Comparison of ENCODE assay signal across 22 cellular contexts in the genomic region with DNA sequence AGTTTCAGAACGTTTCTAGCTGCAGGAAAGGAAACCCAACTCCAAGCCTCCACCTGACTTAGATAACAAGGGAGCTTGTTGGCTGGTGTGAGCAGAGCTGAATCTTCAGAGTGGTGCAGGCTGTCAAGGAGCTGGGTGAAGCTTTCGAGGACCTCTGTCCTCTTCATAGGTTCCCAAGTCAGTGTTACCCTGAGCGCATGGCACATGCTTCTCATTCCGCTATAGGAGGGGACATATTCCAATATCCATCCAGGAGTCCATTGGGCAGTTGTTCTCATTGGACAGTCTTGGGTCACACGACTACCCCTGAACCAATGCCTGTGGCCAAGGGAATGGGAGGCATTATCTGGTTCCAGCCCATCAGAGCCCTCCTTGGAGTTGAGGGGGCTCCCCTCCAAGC.
"Had no signal": no experiment of that assay in that cellular context is flagged by ENCODE, and none has a peak within 500 bp of the region (broad histone marks: within the 10 kb centered on the region; RNA-seq: fewer than 3 reads in every experiment).

No MANE protein-coding gene starts in this region.

- H3K36me3 Mint-ChIP-seq: activated CD8-positive, alpha-beta memory T cell treated with anti-CD3 and anti-CD28 coated beads, Interleukin-2, amount 10 ng/mL, durations not matched to agents 7 days and 5 days had no signal

- H3K27ac Mint-ChIP-seq: activated CD4-positive, alpha-beta T cell treated with anti-CD3 and anti-CD28 coated beads, Interleukin-2, amount 10 ng/mL, durations not matched to agents 7 days and 5 days; activated CD8-positive, alpha-beta memory T cell treated with anti-CD3 and anti-CD28 coated beads, Interleukin-2, amount 10 ng/mL, durations not matched to agents 7 days and 5 days; activated CD8-positive, alpha-beta T cell treated with anti-CD3 and anti-CD28 coated beads for 36 hours; activated naive CD8-positive, alpha-beta T cell treated with anti-CD3 and anti-CD28 coated beads, Interleukin-2, amount 50 U/mL, for 24 hours; activated T-helper 1 cell treated with anti-CD3 and anti-CD28 coated beads, Interleukin-12 subunit alpha, Interleukin-12 subunit beta, Interleukin-2, Interleukin-4 antibody, amounts not matched to agents 30 ng/mL and 10 ng/mL and 1 ng/mL, durations not matched to agents 14 hours and 24 hours and 36 hours; dendritic cell treated with granulocyte-macrophage colony-stimulating factor and Interleukin-4, amounts not matched to agents 40 ng/mL and 50 ng/mL, for 4 days; nephron progenitor cell had no signal

- H3K27me3 ChIP-seq: body of pancreas, heart right ventricle had no signal

- H3K4me3 Mint-ChIP-seq: activated CD4-positive, alpha-beta T cell treated with anti-CD3 and anti-CD28 coated beads, Interleukin-2, amount 10 ng/mL, durations not matched to agents 7 days and 5 days; activated CD8-positive, alpha-beta memory T cell treated with anti-CD3 and anti-CD28 coated beads, Interleukin-2, amount 10 ng/mL, durations not matched to agents 7 days and 5 days; activated CD8-positive, alpha-beta T cell treated with anti-CD3 and anti-CD28 coated beads for 36 hours; activated naive CD8-positive, alpha-beta T cell treated with anti-CD3 and anti-CD28 coated beads, Interleukin-2, amount 50 U/mL, for 24 hours; activated T-helper 1 cell treated with anti-CD3 and anti-CD28 coated beads, Interleukin-12 subunit alpha, Interleukin-12 subunit beta, Interleukin-2, Interleukin-4 antibody, amounts not matched to agents 30 ng/mL and 10 ng/mL and 1 ng/mL, durations not matched to agents 14 hours and 24 hours and 36 hours; dendritic cell treated with granulocyte-macrophage colony-stimulating factor and Interleukin-4, amounts not matched to agents 40 ng/mL and 50 ng/mL, for 4 days; nephron progenitor cell had no signal

- ATAC-seq: activated CD8-positive, alpha-beta memory T cell treated with anti-CD3 and anti-CD28 coated beads, Interleukin-2, amount 10 ng/mL, durations not matched to agents 7 days and 5 days; activated CD8-positive, alpha-beta T cell treated with anti-CD3 and anti-CD28 coated beads for 36 hours; activated naive CD8-positive, alpha-beta T cell treated with anti-CD3 and anti-CD28 coated beads, Interleukin-2, amount 50 U/mL, for 24 hours; body of pancreas; heart right ventricle; SK-N-SH treated with all-trans-retinoic acid at 6 μM for 48 hours had no signal

- H3K27ac ChIP-seq: body of pancreas, cardiac muscle cell, WERI-Rb-1 had no signal

- H3K27me3 Mint-ChIP-seq: activated CD8-positive, alpha-beta T cell treated with anti-CD3 and anti-CD28 coated beads for 36 hours had no signal

- DNase-seq: activated CD4-positive, alpha-beta T cell treated with anti-CD3 and anti-CD28 coated beads, Interleukin-2, amount 10 ng/mL, durations not matched to agents 7 days and 5 days; activated CD4-positive, CD25-positive, alpha-beta regulatory T cell treated with anti-CD3 and anti-CD28 coated beads, Interleukin-2, amount 50 U/mL, for 72 hours; activated CD8-positive, alpha-beta memory T cell treated with anti-CD3 and anti-CD28 coated beads, Interleukin-2, amount 10 ng/mL, durations not matched to agents 7 days and 5 days; activated CD8-positive, alpha-beta T cell treated with anti-CD3 and anti-CD28 coated beads for 36 hours; activated gamma-delta T cell; activated naive CD4-positive, alpha-beta T cell treated with anti-CD3 and anti-CD28 coated beads, Interleukin-2, amount 50 U/mL, for 16 hours; activated naive CD8-positive, alpha-beta T cell treated with anti-CD3 and anti-CD28 coated beads, Interleukin-2, amount 50 U/mL, for 24 hours; activated T-cell treated with anti-CD3 and anti-CD28 coated beads for 4 hours; body of pancreas; effector CD4-positive, alpha-beta T cell; heart right ventricle; nephron progenitor cell; nucleus accumbens; retina; stimulated activated CD4-positive, alpha-beta T cell treated with anti-CD3 and anti-CD28 coated beads, Interleukin-4, amount 100 ng/mL, for 24 hours; stimulated activated naive CD4-positive, alpha-beta T cell treated with Interleukin-2 at 50 U/mL for 16 hours; trophoblast cell; WERI-Rb-1 had no signal

- H3K36me3 ChIP-seq: cardiac muscle cell, heart right ventricle, WERI-Rb-1 had no signal

- H3K9me3 ChIP-seq: body of pancreas, heart right ventricle had no signal

- H3K4me3 ChIP-seq: body of pancreas, cardiac muscle cell, heart right ventricle had no signal

- H3K9me3 Mint-ChIP-seq: activated CD4-positive, alpha-beta T cell treated with anti-CD3 and anti-CD28 coated beads, Interleukin-2, amount 10 ng/mL, durations not matched to agents 7 days and 5 days; activated CD8-positive, alpha-beta T cell treated with anti-CD3 and anti-CD28 coated beads for 36 hours; activated naive CD8-positive, alpha-beta T cell treated with anti-CD3 and anti-CD28 coated beads, Interleukin-2, amount 50 U/mL, for 24 hours; activated T-helper 1 cell treated with anti-CD3 and anti-CD28 coated beads, Interleukin-12 subunit alpha, Interleukin-12 subunit beta, Interleukin-2, Interleukin-4 antibody, amounts not matched to agents 30 ng/mL and 10 ng/mL and 1 ng/mL, durations not matched to agents 14 hours and 24 hours and 36 hours; dendritic cell treated with granulocyte-macrophage colony-stimulating factor and Interleukin-4, amounts not matched to agents 40 ng/mL and 50 ng/mL, for 4 days; nephron progenitor cell had no signal
